ENCODE assay signal across 17 cellular contexts in genomic region chr5:54454602-54455001, GRCh38. TPM values are rescaled to one million over a fixed set of nuclear protein-coding genes. Genes with fewer than 3 reads are reported as not detected.
"Had no signal": no experiment of that assay in that cellular context is flagged by ENCODE, and none has a peak within 500 bp of the region (broad histone marks: within the 10 kb centered on the region; RNA-seq: fewer than 3 reads in every experiment).

No MANE protein-coding gene starts in this region.

- FAIRE-seq: colon, pancreas had no signal

- H3K36me3 ChIP-seq: lower lobe of right lung, pancreas, stomach, upper lobe of right lung had no signal

- DNase-seq: activated CD4-positive, alpha-beta memory T cell treated with anti-CD3 and anti-CD28 coated beads for 36 hours; activated CD4-positive, alpha-beta T cell treated with anti-CD3 and anti-CD28 coated beads for 1 hour; activated CD8-positive, alpha-beta memory T cell treated with anti-CD3 and anti-CD28 coated beads, Interleukin-2, amount 10 ng/mL, durations not matched to agents 7 days and 5 days; activated naive CD4-positive, alpha-beta T cell treated with anti-CD3 and anti-CD28 coated beads, Interleukin-2, amount 50 U/mL, for 16 hours; activated T-cell treated with anti-CD3 and anti-CD28 coated beads, Interleukin-2, amount 50 U/mL, for 24 hours; glutamatergic neuron; lower lobe of right lung; pancreas; stomach; T-helper 1 cell; T1000; testis; upper lobe of right lung had no signal

- H3K27me3 ChIP-seq: pancreas, testis, upper lobe of right lung had no signal

- H3K9me3 Mint-ChIP-seq: activated CD4-positive, alpha-beta memory T cell treated with anti-CD3 and anti-CD28 coated beads for 36 hours; activated T-cell treated with anti-CD3 and anti-CD28 coated beads, Interleukin-2, amount 50 U/mL, for 24 hours; mesothelial cell of epicardium had no signal

- H3K4me3 ChIP-seq: lower lobe of right lung, pancreas, stomach, testis, upper lobe of right lung had no signal

- H3K27ac ChIP-seq: lower lobe of right lung, pancreas, testis, upper lobe of right lung, VCaP had no signal

- H3K9me3 ChIP-seq: lower lobe of right lung, pancreas, stomach, testis, upper lobe of right lung had no signal

- H3K4me3 Mint-ChIP-seq: activated CD4-positive, alpha-beta memory T cell treated with anti-CD3 and anti-CD28 coated beads for 36 hours; activated CD8-positive, alpha-beta memory T cell treated with anti-CD3 and anti-CD28 coated beads, Interleukin-2, amount 10 ng/mL, durations not matched to agents 7 days and 5 days; activated T-cell treated with anti-CD3 and anti-CD28 coated beads, Interleukin-2, amount 50 U/mL, for 24 hours; mesothelial cell of epicardium had no signal

- ATAC-seq: activated CD8-positive, alpha-beta memory T cell treated with anti-CD3 and anti-CD28 coated beads, Interleukin-2, amount 10 ng/mL, durations not matched to agents 7 days and 5 days; upper lobe of right lung had no signal

- H3K36me3 Mint-ChIP-seq: activated CD4-positive, alpha-beta memory T cell treated with anti-CD3 and anti-CD28 coated beads for 36 hours; activated CD8-positive, alpha-beta memory T cell treated with anti-CD3 and anti-CD28 coated beads, Interleukin-2, amount 10 ng/mL, durations not matched to agents 7 days and 5 days; mesothelial cell of epicardium had no signal

- H3K27ac Mint-ChIP-seq: activated CD4-positive, alpha-beta memory T cell treated with anti-CD3 and anti-CD28 coated beads for 36 hours; activated CD8-positive, alpha-beta memory T cell treated with anti-CD3 and anti-CD28 coated beads, Interleukin-2, amount 10 ng/mL, durations not matched to agents 7 days and 5 days; activated T-cell treated with anti-CD3 and anti-CD28 coated beads, Interleukin-2, amount 50 U/mL, for 24 hours; mesothelial cell of epicardium had no signal

- H3K4me1 Mint-ChIP-seq: activated CD8-positive, alpha-beta memory T cell treated with anti-CD3 and anti-CD28 coated beads, Interleukin-2, amount 10 ng/mL, durations not matched to agents 7 days and 5 days had no signal

RNA-seq across cellular contexts. Expression of gene HSPB3, which starts 0.9 kb away (rescaled TPM):
- total RNA-seq: activated CD4-positive, alpha-beta memory T cell treated with anti-CD3 and anti-CD28 coated beads for 36 hours; activated CD8-positive, alpha-beta memory T cell treated with anti-CD3 and anti-CD28 coated beads, Interleukin-2, amount 10 ng/mL, durations not matched to agents 7 days and 5 days; esophagus mucosa; lower lobe of right lung; mesothelial cell of epicardium; pancreas had no signal
